ENCODE assay signal across 1 cellular context in genomic region chr9:136225748-136226679, GRCh38.
TF ChIP-seq lines count a peak whose summit lies in the region.

No MANE protein-coding gene starts in this region.

TF ChIP-seq in GM12878, 131 proteins besides CTCF, POLR2A, EP300 and RAD21 (continued from another document):
- no peak for TF ChIP-seq IKZF2 (IDR thresholded peaks at IDR 0.05)
- no peak for TF ChIP-seq PML (IDR thresholded peaks at IDR 0.05; ENCODE audit: low read length)
- TF ChIP-seq KLF5 (IDR thresholded peaks at IDR 0.05; ENCODE audit: partially characterized antibody): peak; percentile 5
- TF ChIP-seq, protein P1, sequence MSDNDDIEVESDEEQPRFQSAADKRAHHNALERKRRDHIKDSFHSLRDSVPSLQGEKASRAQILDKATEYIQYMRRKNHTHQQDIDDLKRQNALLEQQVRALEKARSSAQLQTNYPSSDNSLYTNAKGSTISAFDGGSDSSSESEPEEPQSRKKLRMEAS (IDR thresholded peaks at IDR 0.05; ENCODE audit: low read depth, low read length): peak; percentile 56; the same call in 1 of the 2 replicates
- 0 out of 2 replicates have a peak, but pooled peaks have one; percentile 12 for TF ChIP-seq POLR2AphosphoS5 (IDR thresholded peaks at IDR 0.05; ENCODE audit: low read length)
- TF ChIP-seq TCF3 (IDR thresholded peaks at IDR 0.05; ENCODE audit: borderline replicate concordance, insufficient read depth, low read depth, low read length): 0 out of 2 replicates have a peak, but pooled peaks have one; percentile 7
- peak; percentile 31 for TF ChIP-seq MEF2B (IDR thresholded peaks at IDR 0.05; ENCODE audit: partially characterized antibody, poor library complexity, severe bottlenecking)
- no peak for TF ChIP-seq NR2C2 (IDR thresholded peaks at IDR 0.05; ENCODE audit: borderline replicate concordance, control insufficient read depth, insufficient read length, low read depth)
- peak; percentile 66; the same call in 1 of the 2 replicates for TF ChIP-seq HDGF (IDR thresholded peaks at IDR 0.05)
- TF ChIP-seq KDM1A (IDR thresholded peaks at IDR 0.05; ENCODE audit: borderline replicate concordance): no peak
- TF ChIP-seq NFXL1 (IDR thresholded peaks at IDR 0.05; ENCODE audit: borderline replicate concordance): no peak
- TF ChIP-seq CHD1 (IDR thresholded peaks at IDR 0.05; ENCODE audit: low read depth, low read length): no peak
- TF ChIP-seq FOXM1 (IDR thresholded peaks at IDR 0.05; ENCODE audit: low read depth, low read length): no peak
- TF ChIP-seq FOS (IDR thresholded peaks at IDR 0.05; ENCODE audit: borderline replicate concordance, extremely low read depth, insufficient read length): no peak
- TF ChIP-seq ZNF207 (IDR thresholded peaks at IDR 0.05; ENCODE audit: borderline replicate concordance): 0 out of 2 replicates have a peak, but pooled peaks have one; percentile 13
- TF ChIP-seq TCF12 (IDR thresholded peaks at IDR 0.05; ENCODE audit: low read depth, low read length): no peak
- 0 out of 2 replicates have a peak, but pooled peaks have one; percentile 11 for TF ChIP-seq NBN (IDR thresholded peaks at IDR 0.05)
- TF ChIP-seq CREB1 (IDR thresholded peaks at IDR 0.05; ENCODE audit: low read depth): peak; percentile 88
- peak; percentile 34; the same call in 1 of the 2 replicates for TF ChIP-seq ESRRA (IDR thresholded peaks at IDR 0.05; ENCODE audit: low read length)
- peak; percentile 13; the same call in 1 of the 2 replicates for TF ChIP-seq LARP7 (IDR thresholded peaks at IDR 0.05)
- peak; percentile 59; the same call in 1 of the 2 replicates for TF ChIP-seq YY1 (IDR thresholded peaks at IDR 0.05; ENCODE audit: low read depth, low read length)
- peak; percentile 81 for TF ChIP-seq SMARCA5 (IDR thresholded peaks at IDR 0.05)
TF ChIP-seq in GM12878: peak in this region for 20.
